ENCODE assay signal across 8 cellular contexts in genomic region chr14:68961781-68962584, GRCh38. TPM values are rescaled to one million over a fixed set of nuclear protein-coding genes. Genes with fewer than 3 reads are reported as not detected.
DNase-seq lines count a peak whose midpoint lies in the region; ATAC-seq and TF ChIP-seq lines count a peak whose summit lies in the region.

No MANE protein-coding gene starts in this region.

- DNase-seq in COR-L47 (lab: John Stamatoyannopoulos, UW) = peak; percentile 35
- DNase-seq in NCI-H1105 treated with DMSO at 0.1 percent for 48 hours (lab: John Stamatoyannopoulos, UW) = peak; percentile 48
- DNase-seq in breast epithelium (ENCODE audit: low spot score in 2 of 2) = no peak
- DNase-seq in neural progenitor cell (ENCODE audit: low spot score) = peak; percentile 68
- no peak for DNase-seq in LoVo (ENCODE audit: low spot score)
- DNase-seq in mucosa of descending colon = no peak

- H3K9me3 ChIP-seq in breast epithelium (no peaks in the 10 kb centered on the region), neural progenitor cell (ENCODE audit: low read depth) (no peaks in the 10 kb centered on the region), mucosa of descending colon (no peaks in the 10 kb centered on the region)

- intact Hi-C loops in breast epithelium (cut with DNase I; ENCODE audit: low total_unique reads) (loop anchor here (5.0 kb wide), 1 partner anchor 415 kb away; no protein-coding TSS in a partner anchor), mucosa of descending colon (cut with DNase I, micrococcal nuclease) (loop anchor here in 1 of 2 donors (10.0 kb wide), 1 partner anchor 123 kb away; no protein-coding TSS in a partner anchor)

- H3K4me2 ChIP-seq in neural progenitor cell = no peak overlapping the region

- H3K4me3 Mint-ChIP-seq in neural progenitor cell = peak overlapping the region; percentile 2

- H3K27me3 ChIP-seq in breast epithelium (no peaks in the 10 kb centered on the region), neural progenitor cell (no peaks in the 10 kb centered on the region)

- peaks cover 64% of the 10 kb centered on the region for H4K20me1 ChIP-seq in neural progenitor cell (ENCODE audit: low read depth)

- no peak overlapping the region for H3K9ac ChIP-seq in neural progenitor cell

- H3K27ac Mint-ChIP-seq in neural progenitor cell = peak overlapping the region; percentile 86

- H3K4me3 ChIP-seq in breast epithelium = peak overlapping the region in 1 of 3 donors; percentile 9
- H3K4me3 ChIP-seq in neural progenitor cell = no peak overlapping the region
- no peak overlapping the region for H3K4me3 ChIP-seq in mucosa of descending colon

- H3K27ac ChIP-seq in breast epithelium (peak overlapping the region; percentile 74 to 81), neural progenitor cell (no peak overlapping the region)

- H3K9me3 Mint-ChIP-seq in neural progenitor cell = no peaks in the 10 kb centered on the region

- no peak overlapping the region for H2AFZ ChIP-seq in neural progenitor cell (replicated peaks)

- H3K79me2 ChIP-seq in neural progenitor cell (ENCODE audit: low read depth) = peaks cover 99% of the 10 kb centered on the region

- peaks cover 6% of the 10 kb centered on the region for H3K36me3 Mint-ChIP-seq in neural progenitor cell

- TF ChIP-seq POLR2A in breast epithelium (IDR thresholded peaks at IDR 0.05) = no peak

- H3F3A ChIP-seq in neural progenitor cell (ENCODE audit: low read depth) = peaks cover 3% of the 10 kb centered on the region

- TF ChIP-seq CTCF in breast epithelium (IDR thresholded peaks at IDR 0.05) (no peak), neural progenitor cell (IDR thresholded peaks at IDR 0.05) (no peak), mucosa of descending colon (IDR thresholded peaks at IDR 0.05) (no peak)

- ATAC-seq in GM21528 (IDR thresholded peaks at IDR 0.05; ENCODE audit: low FRiP score, unreplicated experiment) (no peak), mucosa of descending colon (no peak), GM21360 (IDR thresholded peaks at IDR 0.05; ENCODE audit: unreplicated experiment) (no peak)

- H3K36me3 ChIP-seq in breast epithelium (no peaks in the 10 kb centered on the region), neural progenitor cell (no peaks in the 10 kb centered on the region), mucosa of descending colon (ENCODE audit: low read depth) (no peaks in the 10 kb centered on the region)

- peaks cover 44% of the 10 kb centered on the region for H3K4me1 Mint-ChIP-seq in neural progenitor cell

- H3K4me1 ChIP-seq in breast epithelium (peaks cover 20 to 64% of the 10 kb centered on the region in 2 donors), neural progenitor cell (peaks cover 18% of the 10 kb centered on the region), mucosa of descending colon (ENCODE audit: low read depth) (peaks cover 42% of the 10 kb centered on the region)

- peaks cover 4% of the 10 kb centered on the region for H3K27me3 Mint-ChIP-seq in neural progenitor cell (ENCODE audit: insufficient read depth, low read depth)

RNA-seq across cellular contexts. Expression of gene ACTN1, which starts 17.1 kb away (rescaled TPM):
- 100 to 1,000 TPM in 2 of 3 donors, 10 to 100 TPM in 1; 75.0 to 295 (median 290) TPM for total RNA-seq in breast epithelium
- total RNA-seq in neural progenitor cell (ENCODE audit: low replicate concordance) = 70.7 and 97.7 TPM in 2 replicates
- 100 to 1,000 TPM in 2 of 3 donors, 10 to 100 TPM in 1; 93.7 to 607 (median 128) TPM for total RNA-seq in mucosa of descending colon

Comparison
In these comparisons a context has a peak if more than half of its experiments do, and no peak if none do; other contexts are left out.
1. DNase-seq: peak in COR-L47 (single experiment), NCI-H1105 treated with DMSO at 0.1 percent for 48 hours (single experiment) and neural progenitor cell (single experiment); none in breast epithelium (0 of 2), LoVo (single experiment) and mucosa of descending colon (0 of 3).